Comparison of ENCODE assay signal across 20 cellular contexts in genomic region chr7:101968720-101969466, GRCh38.
"Had no signal": no experiment of that assay in that cellular context is flagged by ENCODE, and none has a peak within 500 bp of the region (broad histone marks: within the 10 kb centered on the region; RNA-seq: fewer than 3 reads in every experiment).

No MANE protein-coding gene starts in this region.

- H3K27ac Mint-ChIP-seq: activated CD4-positive, alpha-beta T cell treated with anti-CD3 and anti-CD28 coated beads, Interleukin-2, amount 10 ng/mL, durations not matched to agents 7 days and 5 days; activated CD8-positive, alpha-beta T cell treated with anti-CD3 and anti-CD28 coated beads, Interleukin-2, amount 10 ng/mL, durations not matched to agents 7 days and 5 days; activated naive CD4-positive, alpha-beta T cell treated with anti-CD3 and anti-CD28 coated beads, Interleukin-2, amount 10 ng/mL, durations not matched to agents 7 days and 5 days; activated naive CD8-positive, alpha-beta T cell treated with anti-CD3 and anti-CD28 coated beads, Interleukin-2, amount 50 U/mL, for 24 hours; progenitor cell of endocrine pancreas had no signal

- H3K4me1 Mint-ChIP-seq: activated CD4-positive, alpha-beta T cell treated with anti-CD3 and anti-CD28 coated beads, Interleukin-2, amount 10 ng/mL, durations not matched to agents 7 days and 5 days; activated naive CD4-positive, alpha-beta T cell treated with anti-CD3 and anti-CD28 coated beads, Interleukin-2, amount 10 ng/mL, durations not matched to agents 7 days and 5 days; activated naive CD8-positive, alpha-beta T cell treated with anti-CD3 and anti-CD28 coated beads, Interleukin-2, amount 50 U/mL, for 24 hours had no signal

- H3K4me1 ChIP-seq: left lung, tibial nerve had no signal

- H3K27me3 Mint-ChIP-seq: activated CD4-positive, alpha-beta T cell treated with anti-CD3 and anti-CD28 coated beads, Interleukin-2, amount 10 ng/mL, durations not matched to agents 7 days and 5 days; activated naive CD4-positive, alpha-beta T cell treated with anti-CD3 and anti-CD28 coated beads, Interleukin-2, amount 10 ng/mL, durations not matched to agents 7 days and 5 days; activated naive CD8-positive, alpha-beta T cell treated with anti-CD3 and anti-CD28 coated beads, Interleukin-2, amount 50 U/mL, for 24 hours; brain; progenitor cell of endocrine pancreas had no signal

- H3K9me3 ChIP-seq: left lung, tibial nerve, uterus had no signal

- H3K4me3 Mint-ChIP-seq: activated CD4-positive, alpha-beta T cell treated with anti-CD3 and anti-CD28 coated beads, Interleukin-2, amount 10 ng/mL, durations not matched to agents 7 days and 5 days; activated CD8-positive, alpha-beta T cell treated with anti-CD3 and anti-CD28 coated beads, Interleukin-2, amount 10 ng/mL, durations not matched to agents 7 days and 5 days; activated naive CD4-positive, alpha-beta T cell treated with anti-CD3 and anti-CD28 coated beads, Interleukin-2, amount 10 ng/mL, durations not matched to agents 7 days and 5 days; activated naive CD8-positive, alpha-beta T cell treated with anti-CD3 and anti-CD28 coated beads, Interleukin-2, amount 50 U/mL, for 24 hours; activated T-cell treated with anti-CD3 and anti-CD28 coated beads, Interleukin-2, amount 50 U/mL, for 4 hours; brain had no signal

- H3K4me3 ChIP-seq: dorsolateral prefrontal cortex, left lung, tibial nerve, uterus had no signal

- H3K27me3 ChIP-seq: dorsolateral prefrontal cortex, left lung, tibial nerve, uterus had no signal

- H3K36me3 Mint-ChIP-seq: activated naive CD4-positive, alpha-beta T cell treated with anti-CD3 and anti-CD28 coated beads, Interleukin-2, amount 10 ng/mL, durations not matched to agents 7 days and 5 days had no signal

- H3K9me3 Mint-ChIP-seq: activated naive CD4-positive, alpha-beta T cell treated with anti-CD3 and anti-CD28 coated beads, Interleukin-2, amount 10 ng/mL, durations not matched to agents 7 days and 5 days; activated naive CD8-positive, alpha-beta T cell treated with anti-CD3 and anti-CD28 coated beads, Interleukin-2, amount 50 U/mL, for 24 hours had no signal

- H3K27ac ChIP-seq: dorsolateral prefrontal cortex, left lung, tibial nerve had no signal

- DNase-seq: activated CD4-positive, alpha-beta T cell treated with anti-CD3 and anti-CD28 coated beads, Interleukin-2, amount 10 ng/mL, durations not matched to agents 7 days and 5 days; activated CD8-positive, alpha-beta T cell treated with anti-CD3 and anti-CD28 coated beads, Interleukin-2, amount 10 ng/mL, durations not matched to agents 7 days and 5 days; activated effector memory CD4-positive, alpha-beta T cell treated with Interleukin-2 at 50 U/mL for 16 hours; activated naive CD4-positive, alpha-beta T cell treated with anti-CD3 and anti-CD28 coated beads, Interleukin-2, amount 10 ng/mL, durations not matched to agents 7 days and 5 days; activated naive CD8-positive, alpha-beta T cell treated with anti-CD3 and anti-CD28 coated beads, Interleukin-2, amount 50 U/mL, for 24 hours; activated T-cell treated with anti-CD3 and anti-CD28 coated beads, Interleukin-2, amount 50 U/mL, for 4 hours; anterior cingulate cortex; central memory CD4-positive, alpha-beta T cell; dorsolateral prefrontal cortex; left lung; midbrain; occipital lobe; stimulated activated naive CD8-positive, alpha-beta T cell treated with anti-CD3 and anti-CD28 coated beads, Interleukin-15, Interleukin-2, amounts not matched to agents 100 U/mL and 50 U/mL, for 24 hours; T1000; uterus had no signal

- ATAC-seq: activated CD4-positive, CD25-positive, alpha-beta regulatory T cell treated with anti-CD3 and anti-CD28 coated beads, Interleukin-2, amount 50 U/mL, for 24 hours; activated CD8-positive, alpha-beta T cell treated with anti-CD3 and anti-CD28 coated beads, Interleukin-2, amount 10 ng/mL, durations not matched to agents 7 days and 5 days; activated naive CD8-positive, alpha-beta T cell treated with anti-CD3 and anti-CD28 coated beads, Interleukin-2, amount 50 U/mL, for 24 hours; activated T-cell treated with anti-CD3 and anti-CD28 coated beads, Interleukin-2, amount 50 U/mL, for 4 hours; left lung; right cardiac atrium; stimulated activated naive CD8-positive, alpha-beta T cell treated with anti-CD3 and anti-CD28 coated beads, Interleukin-15, Interleukin-2, amounts not matched to agents 100 U/mL and 50 U/mL, for 24 hours had no signal

- H3K36me3 ChIP-seq: tibial nerve, uterus had no signal
